In genomic region chr3:27666277-27666676, GRCh38 we compare ENCODE assay signal across 11 cellular contexts. TPM values are rescaled to one million over a fixed set of nuclear protein-coding genes. Genes with fewer than 3 reads are reported as not detected.
DNase-seq lines count a peak whose midpoint lies in the region; ATAC-seq and TF ChIP-seq lines count a peak whose summit lies in the region.
"Had no signal": no experiment of that assay in that cellular context is flagged by ENCODE, and none has a peak within 500 bp of the region (broad histone marks: within the 10 kb centered on the region; RNA-seq: fewer than 3 reads in every experiment).

No MANE protein-coding gene starts in this region.

- H3K36me3 ChIP-seq in breast epithelium (no peaks in the 10 kb centered on the region), thymus (ENCODE audit: control insufficient read depth, insufficient read depth) (no peaks in the 10 kb centered on the region), colonic mucosa (no peaks in the 10 kb centered on the region)
- H3K36me3 ChIP-seq: BE2C, HAP-1 had no signal

- TF ChIP-seq CTCF in breast epithelium (IDR thresholded peaks at IDR 0.05) (no peak), MCF 10A (IDR thresholded peaks at IDR 0.05; ENCODE audit: unreplicated experiment) (no peak), chondrocyte (IDR thresholded peaks at IDR 0.05) (no peak), foreskin keratinocyte (conservative IDR thresholded peaks at IDR 0.05) (no peak), colonic mucosa (IDR thresholded peaks at IDR 0.05) (no peak)

- no TSS peak for BruUV-seq in MCF 10A (replicated peaks; lab: Mats Ljungman, UMichigan)

- H3K4me1 ChIP-seq in breast epithelium: no peaks in the 10 kb centered on the region
- H3K4me1 ChIP-seq in thymus (ENCODE audit: control insufficient read depth, insufficient read depth, low read length): no peaks in the 10 kb centered on the region
- no peaks in the 10 kb centered on the region for H3K4me1 ChIP-seq in foreskin keratinocyte
- no peaks in the 10 kb centered on the region for H3K4me1 ChIP-seq in colonic mucosa
- H3K4me1 ChIP-seq: BE2C had no signal

- no peak overlapping the region for H3K4me3 ChIP-seq in breast epithelium
- H3K4me3 ChIP-seq in thymus (ENCODE audit: low read length): no peak overlapping the region
- no peak overlapping the region for H3K4me3 ChIP-seq in colonic mucosa
- H3K4me3 ChIP-seq: HAP-1 had no signal

- H3K36me3 Mint-ChIP-seq in MCF 10A (ENCODE audit: insufficient read depth, unreplicated experiment) (peaks cover 11% of the 10 kb centered on the region), chondrocyte (ENCODE audit: low read depth) (no peaks in the 10 kb centered on the region)

- H3K27ac Mint-ChIP-seq in MCF 10A (ENCODE audit: low read depth, unreplicated experiment): no peak overlapping the region
- H3K27ac Mint-ChIP-seq in chondrocyte (ENCODE audit: unreplicated experiment): peak overlapping the region; percentile 88
- H3K27ac Mint-ChIP-seq: activated CD8-positive, alpha-beta T cell treated with anti-CD3 and anti-CD28 coated beads, Interleukin-2, amount 10 ng/mL, durations not matched to agents 7 days and 5 days had no signal

- H3K4me3 Mint-ChIP-seq in MCF 10A (ENCODE audit: unreplicated experiment) (no peak overlapping the region), chondrocyte (ENCODE audit: unreplicated experiment) (peak overlapping the region; percentile 14)
- H3K4me3 Mint-ChIP-seq: activated CD8-positive, alpha-beta T cell treated with anti-CD3 and anti-CD28 coated beads, Interleukin-2, amount 10 ng/mL, durations not matched to agents 7 days and 5 days had no signal

- no peaks in the 10 kb centered on the region for H3K27me3 Mint-ChIP-seq in MCF 10A (ENCODE audit: insufficient read depth, unreplicated experiment)
- no peaks in the 10 kb centered on the region for H3K27me3 Mint-ChIP-seq in chondrocyte (ENCODE audit: low read depth)

- TF ChIP-seq POLR2A in breast epithelium (IDR thresholded peaks at IDR 0.05): no peak

- POLR2A ChIA-PET in MCF 10A (lab: Yijun Ruan, JAX): no interaction called here

- H3K9ac ChIP-seq in colonic mucosa (ENCODE audit: low read depth in 2 of 2, low read length in 2 of 2): no peak overlapping the region

- H3K4me1 Mint-ChIP-seq in MCF 10A (ENCODE audit: insufficient read depth, unreplicated experiment) (no peaks in the 10 kb centered on the region), chondrocyte (ENCODE audit: low read depth) (peaks cover 10% of the 10 kb centered on the region)

- intact Hi-C loops in breast epithelium (cut with DNase I; ENCODE audit: low total_unique reads) (no loop called here), MCF 10A (cut with micrococcal nuclease) (no loop called here), colonic mucosa (cut with DNase I) (no loop called here)

- H3K9me3 ChIP-seq in breast epithelium (no peaks in the 10 kb centered on the region), thymus (ENCODE audit: control insufficient read depth) (no peaks in the 10 kb centered on the region), colonic mucosa (no peaks in the 10 kb centered on the region)
- H3K9me3 ChIP-seq: BE2C, HAP-1 had no signal

- H3K27me3 ChIP-seq in breast epithelium (no peaks in the 10 kb centered on the region), thymus (ENCODE audit: control insufficient read depth, insufficient read depth) (no peaks in the 10 kb centered on the region), foreskin keratinocyte (no peaks in the 10 kb centered on the region), colonic mucosa (no peaks in the 10 kb centered on the region)
- H3K27me3 ChIP-seq: BE2C had no signal

- H3K27ac ChIP-seq in breast epithelium (peak overlapping the region; percentile 0 to 48), thymus (ENCODE audit: low read depth) (peak overlapping the region; percentile 6), foreskin keratinocyte (no peak overlapping the region), colonic mucosa (no peak overlapping the region)

- DNase-seq in breast epithelium (ENCODE audit: low spot score in 2 of 2) (no peak), MCF 10A (ENCODE audit: unreplicated experiment) (no peak), chondrocyte (ENCODE audit: low spot score) (no peak), foreskin keratinocyte (no peak), HT-29 (ENCODE audit: low spot score) (no peak), colonic mucosa (no peak)

- 5% methylated on average over 1 of the region's 1 CpG for WGBS in thymus

- H3K9me3 Mint-ChIP-seq in MCF 10A (ENCODE audit: unreplicated experiment): no peaks in the 10 kb centered on the region
- H3K9me3 Mint-ChIP-seq in chondrocyte (ENCODE audit: low read depth): no peaks in the 10 kb centered on the region

- ATAC-seq in HG03175 (IDR thresholded peaks at IDR 0.05; ENCODE audit: unreplicated experiment): peak; percentile 52
- ATAC-seq in foreskin keratinocyte: no peak
- ATAC-seq: activated CD8-positive, alpha-beta T cell treated with anti-CD3 and anti-CD28 coated beads, Interleukin-2, amount 10 ng/mL, durations not matched to agents 7 days and 5 days had no signal

- CTCF ChIA-PET in MCF 10A (lab: Yijun Ruan, JAX): interaction anchor here (0.6 kb wide), 1 partner anchor 202 kb away, joined by 4 read pairs; no protein-coding TSS in a partner anchor

RNA-seq across cellular contexts. Expression of gene EOMES, which starts 55.8 kb away (rescaled TPM):
- total RNA-seq in breast epithelium: under 1 TPM in 2 of 3 donors, not detected in 1; 0.48 to 0.88 TPM
- total RNA-seq in MCF 10A (2022): 0.74 and 1.3 TPM in 2 replicates
- not detected in 3 replicates for total RNA-seq in chondrocyte
- 0.78 TPM for polyA plus RNA-seq in thymus
- total RNA-seq in foreskin keratinocyte: 0.37 and 0.95 TPM in 2 replicates
- polyA plus RNA-seq in foreskin keratinocyte: 0.24 and 0.57 TPM in 2 replicates
- not detected in 2 replicates for total RNA-seq in HT-29 (2014; rRNA removed; shearing (Covaris generic))
- total RNA-seq in colonic mucosa: under 1 TPM in 1 of 2 donors, not detected in 1; 0.20 TPM

Comparison
In these comparisons a context has a peak if more than half of its experiments do, and no peak if none do; other contexts are left out.
1. H3K27ac ChIP-seq: peak in breast epithelium (2 of 2) and thymus (single experiment); none in foreskin keratinocyte (single experiment) and colonic mucosa (single experiment).